Comparison of ENCODE assay signal across 1 cellular context in the genomic region with DNA sequence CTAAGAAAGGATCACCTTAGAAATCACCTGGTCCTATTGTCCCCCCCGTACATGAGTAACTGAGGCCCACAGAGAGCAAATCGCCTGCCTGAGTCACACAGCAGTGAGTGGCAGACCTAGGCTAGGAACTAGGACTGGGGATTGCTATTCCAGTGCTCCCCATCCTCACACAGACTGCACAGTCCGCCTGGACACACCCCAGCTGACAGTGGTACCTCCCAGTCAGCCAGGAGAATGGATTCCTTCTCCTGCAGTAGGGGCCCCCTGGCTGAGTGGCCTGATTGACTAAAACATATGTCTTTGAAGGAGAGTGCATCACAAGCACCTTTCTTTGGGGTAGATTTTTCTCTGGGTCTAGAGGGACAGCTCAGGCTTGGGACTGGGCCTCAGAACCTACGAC.
TF ChIP-seq lines count a peak whose summit lies in the region.

No MANE protein-coding gene starts in this region.

TF ChIP-seq in HEK293, 187 proteins besides CTCF, POLR2A, EP300 and RAD21:
- TF ChIP-seq, protein P1, sequence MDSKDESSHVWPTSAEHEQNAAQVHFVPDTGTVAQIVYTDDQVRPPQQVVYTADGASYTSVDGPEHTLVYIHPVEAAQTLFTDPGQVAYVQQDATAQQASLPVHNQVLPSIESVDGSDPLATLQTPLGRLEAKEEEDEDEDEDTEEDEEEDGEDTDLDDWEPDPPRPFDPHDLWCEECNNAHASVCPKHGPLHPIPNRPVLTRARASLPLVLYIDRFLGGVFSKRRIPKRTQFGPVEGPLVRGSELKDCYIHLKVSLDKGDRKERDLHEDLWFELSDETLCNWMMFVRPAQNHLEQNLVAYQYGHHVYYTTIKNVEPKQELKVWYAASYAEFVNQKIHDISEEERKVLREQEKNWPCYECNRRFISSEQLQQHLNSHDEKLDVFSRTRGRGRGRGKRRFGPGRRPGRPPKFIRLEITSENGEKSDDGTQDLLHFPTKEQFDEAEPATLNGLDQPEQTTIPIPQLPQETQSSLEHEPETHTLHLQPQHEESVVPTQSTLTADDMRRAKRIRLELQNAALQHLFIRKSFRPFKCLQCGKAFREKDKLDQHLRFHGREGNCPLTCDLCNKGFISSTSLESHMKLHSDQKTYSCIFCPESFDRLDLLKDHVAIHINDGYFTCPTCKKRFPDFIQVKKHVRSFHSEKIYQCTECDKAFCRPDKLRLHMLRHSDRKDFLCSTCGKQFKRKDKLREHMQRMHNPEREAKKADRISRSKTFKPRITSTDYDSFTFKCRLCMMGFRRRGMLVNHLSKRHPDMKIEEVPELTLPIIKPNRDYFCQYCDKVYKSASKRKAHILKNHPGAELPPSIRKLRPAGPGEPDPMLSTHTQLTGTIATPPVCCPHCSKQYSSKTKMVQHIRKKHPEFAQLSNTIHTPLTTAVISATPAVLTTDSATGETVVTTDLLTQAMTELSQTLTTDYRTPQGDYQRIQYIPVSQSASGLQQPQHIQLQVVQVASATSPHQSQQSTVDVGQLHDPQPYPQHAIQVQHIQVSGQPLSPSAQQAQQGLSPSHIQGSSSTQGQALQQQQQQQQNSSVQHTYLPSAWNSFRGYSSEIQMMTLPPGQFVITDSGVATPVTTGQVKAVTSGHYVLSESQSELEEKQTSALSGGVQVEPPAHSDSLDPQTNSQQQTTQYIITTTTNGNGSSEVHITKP (tag by site-specific recombination; IDR thresholded peaks at IDR 0.05), result peak; percentile 80
- no peak for TF ChIP-seq ZNF521 (tag by site-specific recombination; IDR thresholded peaks at IDR 0.05)
- TF ChIP-seq, protein P2, sequence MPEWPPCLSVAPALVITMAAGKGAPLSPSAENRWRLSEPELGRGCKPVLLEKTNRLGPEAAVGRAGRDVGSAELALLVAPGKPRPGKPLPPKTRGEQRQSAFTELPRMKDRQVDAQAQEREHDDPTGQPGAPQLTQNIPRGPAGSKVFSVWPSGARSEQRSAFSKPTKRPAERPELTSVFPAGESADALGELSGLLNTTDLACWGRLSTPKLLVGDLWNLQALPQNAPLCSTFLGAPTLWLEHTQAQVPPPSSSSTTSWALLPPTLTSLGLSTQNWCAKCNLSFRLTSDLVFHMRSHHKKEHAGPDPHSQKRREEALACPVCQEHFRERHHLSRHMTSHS (tag by site-specific recombination; IDR thresholded peaks at IDR 0.05), result no peak
